ENCODE assay signal across 1 cellular context in genomic region chr1:248752119-248752931, GRCh38.
TF ChIP-seq lines count a peak whose summit lies in the region.

No MANE protein-coding gene starts in this region.

TF ChIP-seq in H1, 55 proteins besides CTCF, POLR2A, EP300 and RAD21:
- TF ChIP-seq POLR2AphosphoS5 (IDR thresholded peaks at IDR 0.05; ENCODE audit: low read depth, low read length) (no peak), SIRT6 (IDR thresholded peaks at IDR 0.05; ENCODE audit: low read length) (no peak)
